In the genomic region with DNA sequence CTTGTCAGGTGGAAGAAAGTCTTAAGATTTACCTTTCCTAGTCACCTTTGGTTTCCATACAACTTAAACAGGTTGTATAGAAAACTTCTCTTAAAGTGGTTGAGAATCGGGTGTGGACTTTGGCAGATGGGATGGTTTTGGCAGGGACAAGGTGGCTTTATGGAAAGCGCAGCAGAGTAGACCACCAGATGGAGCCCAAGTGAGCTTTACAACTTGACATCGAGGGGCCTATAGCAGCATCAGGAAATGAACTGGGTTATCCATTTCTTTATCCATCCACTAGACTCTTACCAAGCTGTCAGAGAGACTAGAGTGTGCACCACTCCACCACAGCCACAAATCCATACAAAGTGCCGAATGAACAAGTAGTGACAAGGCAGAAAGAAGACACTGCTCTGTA, we compare ENCODE assay signal across 8 cellular contexts.
DNase-seq lines count a peak whose midpoint lies in the region; ATAC-seq and TF ChIP-seq lines count a peak whose summit lies in the region.

No MANE protein-coding gene starts in this region.

- no peak overlapping the region for H2AFZ ChIP-seq in mammary epithelial cell (ENCODE audit: low read depth, low read length)

- TF ChIP-seq CTCF in MCF 10A (IDR thresholded peaks at IDR 0.05; ENCODE audit: unreplicated experiment) (no peak), mammary epithelial cell (conservative IDR thresholded peaks at IDR 0.05 in 1 of 2, IDR thresholded peaks at IDR 0.05 in 1 of 2; ENCODE audit: extremely low read depth in 1 of 2, insufficient read depth in 1 of 2, low read depth in 1 of 2, low read length in 2 of 2) (peak in 1 of 2 donors; percentile 20), Panc1 (IDR thresholded peaks at IDR 0.05) (peak; percentile 71)

- H3K9me3 Mint-ChIP-seq in MCF 10A (ENCODE audit: unreplicated experiment) (no peaks in the 10 kb centered on the region), immature natural killer cell (no peaks in the 10 kb centered on the region)
- H3K9me3 Mint-ChIP-seq in activated naive CD8-positive, alpha-beta T cell (ENCODE audit: low read depth), result no peaks in the 10 kb centered on the region

- CTCF ChIA-PET in MCF 10A (lab: Yijun Ruan, JAX), result interaction anchor here (0.6 kb wide), 1 partner anchor 82 kb away, joined by 3 read pairs; no protein-coding TSS in a partner anchor
- CTCF ChIA-PET in mammary epithelial cell (lab: Charles Lee; ENCODE audit: low non-redundant PET), result no interaction called here
- CTCF ChIA-PET in Panc1 (lab: Charles Lee), result interaction anchor here (0.6 to 1.3 kb wide), 4 partner anchors 11 to 261 kb away, joined by 3 to 5 read pairs (median 4); no protein-coding TSS in a partner anchor

- no peak overlapping the region for H3K4me2 ChIP-seq in mammary epithelial cell (ENCODE audit: insufficient read depth, low read depth, low read length)

- H3K4me3 Mint-ChIP-seq in MCF 10A (ENCODE audit: unreplicated experiment), result no peak overlapping the region
- H3K4me3 Mint-ChIP-seq in activated naive CD8-positive, alpha-beta T cell, result peak overlapping the region; percentile 56
- H3K4me3 Mint-ChIP-seq in immature natural killer cell, result peak overlapping the region in 1 of 5 donors; percentile 7

- H3K36me3 ChIP-seq in mammary epithelial cell (ENCODE audit: insufficient read depth, low read length), result no peaks in the 10 kb centered on the region
- H3K36me3 ChIP-seq in Panc1 (ENCODE audit: control insufficient read depth, insufficient read depth, low read length), result no peaks in the 10 kb centered on the region

- 68% methylated on average over 4 of the region's 4 CpGs for WGBS in mammary epithelial cell (ENCODE audit: low coverage, missing lambda C conversion rate)

- H4K20me1 ChIP-seq in mammary epithelial cell (ENCODE audit: insufficient read depth, low read length), result no peaks in the 10 kb centered on the region

- dilution Hi-C loops in mammary epithelial cell (cut with HindIII; ENCODE audit: low sequenced_read_pairs), result no loop called here

- POLR2A ChIA-PET in MCF 10A (lab: Yijun Ruan, JAX), result no interaction called here
- POLR2A ChIA-PET in Panc1 (lab: Charles Lee), result no interaction called here

- H3K4me1 ChIP-seq in mammary epithelial cell (ENCODE audit: insufficient read depth, low read length) (no peaks in the 10 kb centered on the region), Panc1 (ENCODE audit: control insufficient read depth, insufficient read depth, low read length) (no peaks in the 10 kb centered on the region)

- BruUV-seq in MCF 10A (replicated peaks; lab: Mats Ljungman, UMichigan) (no TSS peak), mammary epithelial cell (replicated peaks; lab: Mats Ljungman, UMichigan) (no TSS peak), Panc1 (replicated peaks; lab: Mats Ljungman, UMichigan) (no TSS peak)

- H3K27me3 Mint-ChIP-seq in MCF 10A (ENCODE audit: insufficient read depth, unreplicated experiment) (no peaks in the 10 kb centered on the region), immature natural killer cell (ENCODE audit: low read depth in 3 of 3) (peaks cover 0 to 2% (median 0%) of the 10 kb centered on the region in 3 donors)
- no peaks in the 10 kb centered on the region for H3K27me3 Mint-ChIP-seq in activated naive CD8-positive, alpha-beta T cell

- DNase-seq in MCF 10A (ENCODE audit: unreplicated experiment), result peak; percentile 35
- DNase-seq in mammary epithelial cell, result no peak
- DNase-seq in Panc1 (ENCODE audit: low read depth, low spot score), result no peak
- DNase-seq in immature natural killer cell, result peak; percentile 41 to 53 (median 43)
- peak; percentile 13 to 28 for DNase-seq in stimulated activated CD8-positive, alpha-beta memory T cell treated with anti-CD3 and anti-CD28 coated beads, Interleukin-15, amount 100 ng/mL, for 48 hours (ENCODE audit: low read depth in 2 of 2)

- H3K9ac ChIP-seq in mammary epithelial cell (ENCODE audit: insufficient read depth, low read length), result no peak overlapping the region

- no peaks in the 10 kb centered on the region for H3K9me3 ChIP-seq in mammary epithelial cell (replicated peaks; ENCODE audit: insufficient read depth, low read length)
- H3K9me3 ChIP-seq in Panc1 (ENCODE audit: control insufficient read depth, insufficient read depth, low read depth, low read length), result no peaks in the 10 kb centered on the region

- in situ Hi-C loops in mammary epithelial cell (cut with MboI; ENCODE audit: low sequenced_read_pairs in 2 of 2) (no loop called here), Panc1 (cut with HindIII; ENCODE audit: low pct_unique_long_range_greater_than_20kb, low sequenced_read_pairs) (no loop called here)

- ATAC-seq in HG03095 (IDR thresholded peaks at IDR 0.05; ENCODE audit: unreplicated experiment), result peak; percentile 79
- ATAC-seq in Panc1, result peak; percentile 58; the same call in 1 of the 2 replicates
- no peak for ATAC-seq in GM21360 (IDR thresholded peaks at IDR 0.05; ENCODE audit: unreplicated experiment)

- no peaks in the 10 kb centered on the region for H3K79me2 ChIP-seq in mammary epithelial cell (ENCODE audit: insufficient read depth, low read length)

- H3K27ac Mint-ChIP-seq in MCF 10A (ENCODE audit: low read depth, unreplicated experiment), result no peak overlapping the region
- peak overlapping the region; percentile 90 for H3K27ac Mint-ChIP-seq in activated naive CD8-positive, alpha-beta T cell
- peak overlapping the region in 2 of 6 donors; percentile 13 to 64 for H3K27ac Mint-ChIP-seq in immature natural killer cell

- no peaks in the 10 kb centered on the region for H3K36me3 Mint-ChIP-seq in MCF 10A (ENCODE audit: insufficient read depth, unreplicated experiment)
- H3K36me3 Mint-ChIP-seq in activated naive CD8-positive, alpha-beta T cell, result no peaks in the 10 kb centered on the region
- H3K36me3 Mint-ChIP-seq in immature natural killer cell, result no peaks in the 10 kb centered on the region

- no peak overlapping the region for H3K27ac ChIP-seq in mammary epithelial cell (ENCODE audit: insufficient read depth, low read depth, low read length)
- no peak overlapping the region for H3K27ac ChIP-seq in Panc1 (ENCODE audit: low read length)

- H3K27me3 ChIP-seq in mammary epithelial cell (ENCODE audit: insufficient read depth, low read length) (no peaks in the 10 kb centered on the region), Panc1 (ENCODE audit: control insufficient read depth, insufficient read depth, low read length) (no peaks in the 10 kb centered on the region)

- H3K4me3 ChIP-seq in mammary epithelial cell (replicated peaks in 1 of 3; ENCODE audit: insufficient read depth in 1 of 3, low read depth in 2 of 3, low read length in 3 of 3), result no peak overlapping the region
- no peak overlapping the region for H3K4me3 ChIP-seq in Panc1 (ENCODE audit: low read depth in 2 of 2, low read length in 2 of 2)

- intact Hi-C loops in MCF 10A (cut with micrococcal nuclease), result loop anchor here (2.0 kb wide), 1 partner anchor 261 kb away; no protein-coding TSS in a partner anchor
- intact Hi-C loops in mammary epithelial cell (cut with micrococcal nuclease), result no loop called here
- intact Hi-C loops in Panc1 (cut with micrococcal nuclease; ENCODE audit: unreplicated experiment), result loop anchor here (5.0 kb wide), 1 partner anchor 259 kb away; no protein-coding TSS in a partner anchor

- H3K4me1 Mint-ChIP-seq in MCF 10A (ENCODE audit: insufficient read depth, unreplicated experiment) (no peaks in the 10 kb centered on the region), immature natural killer cell (peaks cover 43 to 60% of the 10 kb centered on the region in 2 donors)
- peaks cover 57% of the 10 kb centered on the region for H3K4me1 Mint-ChIP-seq in activated naive CD8-positive, alpha-beta T cell (ENCODE audit: low read depth)

Comparison
In these comparisons a context has a peak if more than half of its experiments do, and no peak if none do; other contexts are left out.
1. DNase-seq: peak in MCF 10A (single experiment), immature natural killer cell (3 of 3) and stimulated activated CD8-positive, alpha-beta memory T cell treated with anti-CD3 and anti-CD28 coated beads, Interleukin-15, amount 100 ng/mL, for 48 hours (2 of 2); none in mammary epithelial cell (single experiment) and Panc1 (single experiment).